ENCODE assay signal across 1 cellular context in genomic region chr19:40239415-40240226, GRCh38.
A peak's percentile ranks its signal among the peaks of the same experiment; 100 is the strongest.
TF ChIP-seq lines count a peak whose summit lies in the region.

No MANE protein-coding gene starts in this region.

TF ChIP-seq in HEK293, 187 proteins besides CTCF, POLR2A, EP300 and RAD21:
- TF ChIP-seq ZSCAN30 (tag by site-specific recombination; IDR thresholded peaks at IDR 0.05) (peak; percentile 97), EGR2 (tag by site-specific recombination; IDR thresholded peaks at IDR 0.05; ENCODE audit: low read depth) (0 out of 2 replicates have a peak, but pooled peaks have one; percentile 4), ZSCAN23 (tag by site-specific recombination; IDR thresholded peaks at IDR 0.05) (no peak)
- TF ChIP-seq, protein P1, sequence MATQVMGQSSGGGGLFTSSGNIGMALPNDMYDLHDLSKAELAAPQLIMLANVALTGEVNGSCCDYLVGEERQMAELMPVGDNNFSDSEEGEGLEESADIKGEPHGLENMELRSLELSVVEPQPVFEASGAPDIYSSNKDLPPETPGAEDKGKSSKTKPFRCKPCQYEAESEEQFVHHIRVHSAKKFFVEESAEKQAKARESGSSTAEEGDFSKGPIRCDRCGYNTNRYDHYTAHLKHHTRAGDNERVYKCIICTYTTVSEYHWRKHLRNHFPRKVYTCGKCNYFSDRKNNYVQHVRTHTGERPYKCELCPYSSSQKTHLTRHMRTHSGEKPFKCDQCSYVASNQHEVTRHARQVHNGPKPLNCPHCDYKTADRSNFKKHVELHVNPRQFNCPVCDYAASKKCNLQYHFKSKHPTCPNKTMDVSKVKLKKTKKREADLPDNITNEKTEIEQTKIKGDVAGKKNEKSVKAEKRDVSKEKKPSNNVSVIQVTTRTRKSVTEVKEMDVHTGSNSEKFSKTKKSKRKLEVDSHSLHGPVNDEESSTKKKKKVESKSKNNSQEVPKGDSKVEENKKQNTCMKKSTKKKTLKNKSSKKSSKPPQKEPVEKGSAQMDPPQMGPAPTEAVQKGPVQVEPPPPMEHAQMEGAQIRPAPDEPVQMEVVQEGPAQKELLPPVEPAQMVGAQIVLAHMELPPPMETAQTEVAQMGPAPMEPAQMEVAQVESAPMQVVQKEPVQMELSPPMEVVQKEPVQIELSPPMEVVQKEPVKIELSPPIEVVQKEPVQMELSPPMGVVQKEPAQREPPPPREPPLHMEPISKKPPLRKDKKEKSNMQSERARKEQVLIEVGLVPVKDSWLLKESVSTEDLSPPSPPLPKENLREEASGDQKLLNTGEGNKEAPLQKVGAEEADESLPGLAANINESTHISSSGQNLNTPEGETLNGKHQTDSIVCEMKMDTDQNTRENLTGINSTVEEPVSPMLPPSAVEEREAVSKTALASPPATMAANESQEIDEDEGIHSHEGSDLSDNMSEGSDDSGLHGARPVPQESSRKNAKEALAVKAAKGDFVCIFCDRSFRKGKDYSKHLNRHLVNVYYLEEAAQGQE (tag by site-specific recombination; IDR thresholded peaks at IDR 0.05) = 0 out of 2 replicates have a peak, but pooled peaks have one; percentile 8
